ENCODE assay signal across 14 cellular contexts in genomic region chr12:31859232-31859977, GRCh38.
A peak's percentile ranks its signal among the peaks of the same experiment; 100 is the strongest.
DNase-seq lines count a peak whose midpoint lies in the region; ATAC-seq and TF ChIP-seq lines count a peak whose summit lies in the region.
"Had no signal": no experiment of that assay in that cellular context is flagged by ENCODE, and none has a peak within 500 bp of the region (broad histone marks: within the 10 kb centered on the region; RNA-seq: fewer than 3 reads in every experiment).

No MANE protein-coding gene starts in this region.

- no peak for TF ChIP-seq CTCF in GM10248 (IDR thresholded peaks at IDR 0.05; ENCODE audit: control extremely low read depth, extremely low read depth, low read depth, missing control alignments)
- no peak for TF ChIP-seq CTCF in thyroid gland (IDR thresholded peaks at IDR 0.05)

- no peaks in the 10 kb centered on the region for H3K9me3 Mint-ChIP-seq in CD4-positive, CD25-positive, alpha-beta regulatory T cell
- H3K9me3 Mint-ChIP-seq: CD8-positive, alpha-beta memory T cell; central memory CD8-positive, alpha-beta T cell had no signal

- intact Hi-C loops in thyroid gland (cut with DNase I): no loop called here

- no peaks in the 10 kb centered on the region for H3K4me1 ChIP-seq in CD4-positive, CD25-positive, alpha-beta regulatory T cell (ENCODE audit: control insufficient read depth, insufficient read depth, low read length, poor library complexity, severe bottlenecking)
- H3K4me1 ChIP-seq in thyroid gland: no peaks in the 10 kb centered on the region

- peak; percentile 28 to 37 for ATAC-seq in CD4-positive, CD25-positive, alpha-beta regulatory T cell (ENCODE audit: low read depth in 2 of 2)
- peak; percentile 70 for ATAC-seq in HG02852 (IDR thresholded peaks at IDR 0.05; ENCODE audit: unreplicated experiment)
- no peak for ATAC-seq in HG02981 (IDR thresholded peaks at IDR 0.05; ENCODE audit: unreplicated experiment)

- no peak overlapping the region for H3K4me3 Mint-ChIP-seq in CD4-positive, CD25-positive, alpha-beta regulatory T cell
- H3K4me3 Mint-ChIP-seq: activated naive CD8-positive, alpha-beta T cell treated with anti-CD3 and anti-CD28 coated beads, Interleukin-2, amount 10 ng/mL, durations not matched to agents 7 days and 5 days; central memory CD8-positive, alpha-beta T cell had no signal

- H3K27ac Mint-ChIP-seq in CD4-positive, CD25-positive, alpha-beta regulatory T cell: peak overlapping the region; percentile 2 to 86 (median 40)
- H3K27ac Mint-ChIP-seq: activated naive CD8-positive, alpha-beta T cell treated with anti-CD3 and anti-CD28 coated beads, Interleukin-2, amount 10 ng/mL, durations not matched to agents 7 days and 5 days had no signal

- H3K27ac ChIP-seq in CD4-positive, CD25-positive, alpha-beta regulatory T cell (ENCODE audit: insufficient read depth, low read length, poor library complexity, severe bottlenecking): no peak overlapping the region
- H3K27ac ChIP-seq in thyroid gland: no peak overlapping the region

- H3K27me3 Mint-ChIP-seq in CD4-positive, CD25-positive, alpha-beta regulatory T cell: no peaks in the 10 kb centered on the region
- H3K27me3 Mint-ChIP-seq: activated naive CD8-positive, alpha-beta T cell treated with anti-CD3 and anti-CD28 coated beads, Interleukin-2, amount 10 ng/mL, durations not matched to agents 7 days and 5 days; CD8-positive, alpha-beta memory T cell; central memory CD8-positive, alpha-beta T cell had no signal

- H3K4me1 Mint-ChIP-seq in CD4-positive, CD25-positive, alpha-beta regulatory T cell: peaks cover 6 to 22% (median 15%) of the 10 kb centered on the region in 4 donors
- H3K4me1 Mint-ChIP-seq: central memory CD8-positive, alpha-beta T cell had no signal

- no peaks in the 10 kb centered on the region for H3K36me3 Mint-ChIP-seq in CD4-positive, CD25-positive, alpha-beta regulatory T cell

- H3K36me3 ChIP-seq in CD4-positive, CD25-positive, alpha-beta regulatory T cell (ENCODE audit: control insufficient read depth, insufficient read depth, low read length): no peaks in the 10 kb centered on the region
- H3K36me3 ChIP-seq in thyroid gland: no peaks in the 10 kb centered on the region

- no peak for DNase-seq in CD4-positive, CD25-positive, alpha-beta regulatory T cell
- DNase-seq in GM10248 (ENCODE audit: extremely low spot score): peak; percentile 26
- peak; percentile 8 for DNase-seq in germinal center (ENCODE audit: low spot score)
- no peak for DNase-seq in AG08396 (ENCODE audit: low spot score)
- no peak for DNase-seq in thyroid gland
- DNase-seq: activated naive CD8-positive, alpha-beta T cell treated with anti-CD3 and anti-CD28 coated beads, Interleukin-2, amount 10 ng/mL, durations not matched to agents 7 days and 5 days; CD8-positive, alpha-beta memory T cell; glutamatergic neuron; KBM-7; NCI-H1417 treated with DMSO at 0.1 percent for 48 hours; NCI-H446 had no signal

- WGBS in thyroid gland, 2 donors: 85 to 86% methylated on average over 13 of the region's 13 CpGs

- no peaks in the 10 kb centered on the region for H3K27me3 ChIP-seq in CD4-positive, CD25-positive, alpha-beta regulatory T cell (ENCODE audit: control insufficient read depth, insufficient read depth, low read length)
- no peaks in the 10 kb centered on the region for H3K27me3 ChIP-seq in thyroid gland

- CTCF ChIA-PET in GM10248 (lab: Yijun Ruan, JAX): interaction anchor here (1.0 kb wide), 1 partner anchor 22 kb away, joined by 3 read pairs; no protein-coding TSS in a partner anchor

- no peaks in the 10 kb centered on the region for H3K9me3 ChIP-seq in CD4-positive, CD25-positive, alpha-beta regulatory T cell (ENCODE audit: control insufficient read depth in 2 of 2, low read length in 2 of 2)
- H3K9me3 ChIP-seq in thyroid gland: no peaks in the 10 kb centered on the region

- POLR2A ChIA-PET in GM10248 (lab: Yijun Ruan, JAX): no interaction called here

- no peak for TF ChIP-seq POLR2A in thyroid gland (IDR thresholded peaks at IDR 0.05)

- no peak overlapping the region for H3K4me3 ChIP-seq in CD4-positive, CD25-positive, alpha-beta regulatory T cell (ENCODE audit: low read depth, low read length)
- no peak overlapping the region for H3K4me3 ChIP-seq in thyroid gland (replicated peaks in 1 of 3)

Comparison
In these comparisons a context has a peak if more than half of its experiments do, and no peak if none do; other contexts are left out.
1. DNase-seq: peak in GM10248 (single experiment) and germinal center (single experiment); none in CD4-positive, CD25-positive, alpha-beta regulatory T cell (0 of 3), AG08396 (single experiment) and thyroid gland (0 of 2).